9 cellular contexts compared by ENCODE assay signal in the genomic region with DNA sequence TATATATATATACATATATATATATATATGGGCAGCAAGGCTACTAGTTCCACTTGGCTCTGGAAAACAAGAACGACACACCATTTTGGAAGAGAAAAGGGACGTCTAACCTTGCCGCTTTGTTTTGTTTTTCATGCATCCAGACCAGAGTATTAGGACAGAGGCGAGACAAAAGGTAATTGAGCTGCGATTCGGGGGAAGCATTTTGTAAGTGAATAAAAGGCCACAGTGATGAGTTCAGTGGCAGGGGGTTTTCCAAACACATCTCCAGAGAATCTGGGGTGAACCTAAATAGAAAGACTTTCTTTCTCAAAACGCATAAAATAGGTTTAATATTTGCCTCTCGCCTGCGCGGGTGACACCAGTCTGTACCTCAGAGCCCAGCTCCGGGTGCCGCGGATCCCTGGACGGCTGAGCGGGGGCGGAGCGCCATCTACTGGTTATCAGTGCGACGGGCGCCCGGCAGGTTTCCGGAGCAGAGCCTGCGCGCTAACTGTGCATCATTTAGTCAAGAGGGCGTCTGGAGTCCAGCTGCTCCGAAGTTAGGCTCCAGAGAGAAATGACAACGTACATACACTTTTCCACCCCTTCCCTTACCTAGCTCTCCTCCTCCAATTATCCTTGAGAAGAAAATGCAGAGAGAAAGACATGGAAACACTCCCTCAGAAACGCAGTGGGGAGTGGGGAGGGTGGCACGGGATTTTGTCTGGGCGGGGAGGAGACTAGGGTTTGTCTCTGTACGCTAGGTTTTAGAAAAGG.
DNase-seq lines count a peak whose midpoint lies in the region; ATAC-seq and TF ChIP-seq lines count a peak whose summit lies in the region.
"Had no signal": no experiment of that assay in that cellular context is flagged by ENCODE, and none has a peak within 500 bp of the region (broad histone marks: within the 10 kb centered on the region; RNA-seq: fewer than 3 reads in every experiment).

No MANE protein-coding gene starts in this region.

- peak; percentile 97 for ATAC-seq in GM18868 (IDR thresholded peaks at IDR 0.05; ENCODE audit: unreplicated experiment)
- peak; percentile 95 for ATAC-seq in HG03097 (IDR thresholded peaks at IDR 0.05; ENCODE audit: low FRiP score, unreplicated experiment)

- peaks cover 2% of the 10 kb centered on the region for H3K27me3 Mint-ChIP-seq in chondrocyte (ENCODE audit: low read depth)

- DNase-seq in AG09319 (ENCODE audit: extremely low read depth, low read depth): peak; percentile 27
- peak; percentile 86 for DNase-seq in NCI-H2227 treated with DMSO at 0.1 percent for 48 hours (lab: John Stamatoyannopoulos, UW)
- DNase-seq in activated CD4-positive, alpha-beta T cell treated with anti-CD3 and anti-CD28 coated beads for 24 hours (ENCODE audit: low read depth in 2 of 2): peak; percentile 81 to 82
- peak; percentile 96 for DNase-seq in chondrocyte (ENCODE audit: low spot score)
- peak; percentile 75 for DNase-seq in kidney tubule cell (ENCODE audit: low spot score)
- peak; percentile 72 for DNase-seq in stimulated activated CD4-positive, alpha-beta T cell treated with anti-CD3 and anti-CD28 coated beads, Interleukin-2, amount 100 ng/mL, for 4 hours (ENCODE audit: low read depth)

- TF ChIP-seq CTCF in AG09319 (IDR thresholded peaks at IDR 0.05; ENCODE audit: low read depth, low read length) (peak; percentile 96), chondrocyte (IDR thresholded peaks at IDR 0.05) (peak; percentile 98)

- no peaks in the 10 kb centered on the region for H3K9me3 Mint-ChIP-seq in chondrocyte (ENCODE audit: low read depth)
- H3K9me3 Mint-ChIP-seq: IgD-negative memory B cell had no signal

- no peaks in the 10 kb centered on the region for H3K36me3 Mint-ChIP-seq in chondrocyte (ENCODE audit: low read depth)
- H3K36me3 Mint-ChIP-seq: IgD-negative memory B cell had no signal

- H3K27ac Mint-ChIP-seq in chondrocyte (ENCODE audit: unreplicated experiment): peak overlapping the region; percentile 36

- peaks cover 36% of the 10 kb centered on the region for H3K4me1 Mint-ChIP-seq in chondrocyte (ENCODE audit: low read depth)

- peak overlapping the region; percentile 73 for H3K4me3 Mint-ChIP-seq in chondrocyte (ENCODE audit: unreplicated experiment)

Comparison
In these comparisons a context has a peak if more than half of its experiments do, and no peak if none do; other contexts are left out.
1. Peak in every context shown above with its lines: DNase-seq and ATAC-seq.
2. DNase-seq: peak in every context shown above with its lines; median percentile 96 in chondrocyte; 86 in NCI-H2227 treated with DMSO at 0.1 percent for 48 hours; 82 in activated CD4-positive, alpha-beta T cell treated with anti-CD3 and anti-CD28 coated beads for 24 hours; 75 in kidney tubule cell; 72 in stimulated activated CD4-positive, alpha-beta T cell treated with anti-CD3 and anti-CD28 coated beads, Interleukin-2, amount 100 ng/mL, for 4 hours; 27 in AG09319.